Comparison of ENCODE assay signal across 8 cellular contexts in the genomic region with DNA sequence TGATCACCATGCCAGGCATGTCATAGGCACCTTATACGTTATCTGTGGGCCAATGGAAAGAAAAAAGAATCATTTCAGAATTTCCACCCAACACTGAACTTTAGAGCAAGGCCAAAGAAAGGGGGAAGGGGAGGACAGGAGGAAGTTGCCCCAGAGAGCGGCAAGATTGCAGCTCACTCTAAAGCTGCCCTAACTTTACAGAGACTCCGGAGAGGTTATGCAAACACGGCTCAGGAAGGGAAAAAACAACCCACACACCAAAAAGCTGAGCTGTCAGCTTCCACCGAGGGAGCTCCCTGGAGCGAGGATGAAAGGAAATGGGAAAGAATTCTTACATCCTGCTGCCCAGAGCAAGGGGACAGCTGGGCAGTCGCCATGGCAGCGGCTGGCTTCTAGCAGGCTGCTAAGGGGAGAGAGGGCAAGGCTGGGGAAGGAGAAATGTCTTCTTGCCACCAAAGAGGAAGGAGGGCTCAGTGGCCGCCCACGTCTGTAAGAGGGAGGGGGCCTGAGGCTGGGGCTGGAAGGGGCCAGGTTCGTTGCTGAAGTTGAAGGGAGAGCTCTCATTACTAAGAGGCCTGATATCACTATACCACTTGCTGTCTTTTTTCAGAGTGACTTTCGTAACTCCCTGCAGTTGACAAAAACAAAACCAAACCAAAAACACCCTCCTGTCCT. TPM values are rescaled to one million over a fixed set of nuclear protein-coding genes. Genes with fewer than 3 reads are reported as not detected.
DNase-seq lines count a peak whose midpoint lies in the region; ATAC-seq and TF ChIP-seq lines count a peak whose summit lies in the region.

No MANE protein-coding gene starts in this region.

- ATAC-seq in GM21619 (IDR thresholded peaks at IDR 0.05; ENCODE audit: unreplicated experiment) (peak; percentile 29), HG03039 (IDR thresholded peaks at IDR 0.05; ENCODE audit: unreplicated experiment) (no peak)

- no peaks in the 10 kb centered on the region for H3K9me3 ChIP-seq in CD8-positive, alpha-beta memory T cell (ENCODE audit: low read length)
- H3K9me3 ChIP-seq in NT2/D1 (ENCODE audit: insufficient read depth, low read length), result no peaks in the 10 kb centered on the region
- no peaks in the 10 kb centered on the region for H3K9me3 ChIP-seq in thymus (ENCODE audit: control insufficient read depth)

- H3K27me3 ChIP-seq in CD8-positive, alpha-beta memory T cell (ENCODE audit: insufficient read depth, low read length, poor library complexity, severe bottlenecking), result no peaks in the 10 kb centered on the region
- H3K27me3 ChIP-seq in NT2/D1 (ENCODE audit: insufficient read depth, insufficient read length) (no peaks in the 10 kb centered on the region), thymus (ENCODE audit: control insufficient read depth, insufficient read depth) (no peaks in the 10 kb centered on the region)

- H3K27ac Mint-ChIP-seq in CD8-positive, alpha-beta memory T cell, result peak overlapping the region; percentile 92 to 100 (median 95)
- H3K27ac Mint-ChIP-seq in glutamatergic neuron (ENCODE audit: unreplicated experiment), result peak overlapping the region; percentile 70

- H3K4me1 ChIP-seq in CD8-positive, alpha-beta memory T cell (ENCODE audit: insufficient read depth, low read length), result peaks cover 90% of the 10 kb centered on the region
- H3K4me1 ChIP-seq in NT2/D1 (ENCODE audit: insufficient read depth, insufficient read length) (peaks cover 56% of the 10 kb centered on the region), thymus (ENCODE audit: control insufficient read depth, insufficient read depth, low read length) (peaks cover 6% of the 10 kb centered on the region)

- DNase-seq in CD8-positive, alpha-beta memory T cell, result peak in 2 of 5 donors; percentile 58 to 79
- DNase-seq in NT2/D1 (ENCODE audit: low read depth, low spot score) (peak; percentile 92), glutamatergic neuron (peak; percentile 64), nucleus accumbens (lab: John Stamatoyannopoulos, UW) (peak in 39 of 56 donors; percentile 13 to 73 (median 40))
- DNase-seq in activated naive CD4-positive, alpha-beta T cell treated with anti-CD3 and anti-CD28 coated beads, Interleukin-2, amount 50 U/mL, for 16 hours, result peak; percentile 77

- H3K27ac ChIP-seq in CD8-positive, alpha-beta memory T cell (ENCODE audit: low read depth, low read length), result peak overlapping the region; percentile 86
- peak overlapping the region; percentile 64 for H3K27ac ChIP-seq in thymus (ENCODE audit: low read depth)

- CTCF ChIA-PET in CD8-positive, alpha-beta memory T cell (lab: Charles Lee), result interaction anchor here (1.0 to 7.4 kb wide), 17 partner anchors 8 to 125 kb away, joined by 3 to 53 read pairs (median 6); no protein-coding TSS in a partner anchor

- no peaks in the 10 kb centered on the region for H3K9me3 Mint-ChIP-seq in CD8-positive, alpha-beta memory T cell
- H3K9me3 Mint-ChIP-seq in glutamatergic neuron (ENCODE audit: unreplicated experiment), result peaks cover 5% of the 10 kb centered on the region

- peak overlapping the region; percentile 54 for H3K4me3 ChIP-seq in CD8-positive, alpha-beta memory T cell (ENCODE audit: low read length)
- H3K4me3 ChIP-seq in NT2/D1 (ENCODE audit: insufficient read length, low read depth), result no peak overlapping the region
- peak overlapping the region; percentile 26 for H3K4me3 ChIP-seq in thymus (ENCODE audit: low read length)

- WGBS in thymus, result 7% methylated on average over 12 of the region's 12 CpGs

- no peaks in the 10 kb centered on the region for H3K36me3 ChIP-seq in CD8-positive, alpha-beta memory T cell (ENCODE audit: insufficient read depth, low read length)
- peaks cover 44% of the 10 kb centered on the region for H3K36me3 ChIP-seq in NT2/D1 (ENCODE audit: insufficient read depth, insufficient read length, low read length)
- no peaks in the 10 kb centered on the region for H3K36me3 ChIP-seq in thymus (ENCODE audit: control insufficient read depth, insufficient read depth)

- H3K4me3 Mint-ChIP-seq in CD8-positive, alpha-beta memory T cell, result peak overlapping the region; percentile 75 to 91 (median 84)
- H3K4me3 Mint-ChIP-seq in glutamatergic neuron (ENCODE audit: unreplicated experiment), result peak overlapping the region; percentile 81

- POLR2A ChIA-PET in CD8-positive, alpha-beta memory T cell (lab: Charles Lee), result interaction anchor here (0.6 to 7.6 kb wide), 13 partner anchors 8 to 95 kb away, joined by 3 to 82 read pairs (median 7); partner anchors contain the start of genes COTL1 and KLHL36

- H3K9ac ChIP-seq in NT2/D1 (ENCODE audit: insufficient read length, low read depth), result peak overlapping the region; percentile 57

- no peak for TF ChIP-seq CTCF in glutamatergic neuron (IDR thresholded peaks at IDR 0.05; ENCODE audit: partially characterized antibody, unreplicated experiment)

- peaks cover 0 to 39% (median 3%) of the 10 kb centered on the region in 3 donors for H3K36me3 Mint-ChIP-seq in CD8-positive, alpha-beta memory T cell
- H3K36me3 Mint-ChIP-seq in glutamatergic neuron (ENCODE audit: unreplicated experiment), result peaks cover 5% of the 10 kb centered on the region

- H3K4me1 Mint-ChIP-seq in CD8-positive, alpha-beta memory T cell, result peaks cover 84 to 96% (median 95%) of the 10 kb centered on the region in 3 donors
- peaks cover 62% of the 10 kb centered on the region for H3K4me1 Mint-ChIP-seq in glutamatergic neuron (ENCODE audit: low read depth, unreplicated experiment)

- H3K27me3 Mint-ChIP-seq in CD8-positive, alpha-beta memory T cell, result peaks cover 0 to 2% of the 10 kb centered on the region in 2 donors
- H3K27me3 Mint-ChIP-seq in glutamatergic neuron (ENCODE audit: unreplicated experiment), result peaks cover 12% of the 10 kb centered on the region

RNA-seq across cellular contexts. Expression of gene COTL1, which starts 18.2 kb away (rescaled TPM):
- 100 to 1,000 TPM; 373 to 388 TPM for total RNA-seq in CD8-positive, alpha-beta memory T cell
- polyA plus RNA-seq in CD8-positive, alpha-beta memory T cell, result 653 TPM
- total RNA-seq in glutamatergic neuron (ENCODE audit: unreplicated experiment), result 545 TPM
- polyA plus RNA-seq in thymus, result 145 TPM

RNA-seq across cellular contexts. Expression of gene KLHL36, which starts 48.6 kb away (rescaled TPM):
- 10 to 100 TPM; 39.7 to 41.2 TPM for total RNA-seq in CD8-positive, alpha-beta memory T cell
- polyA plus RNA-seq in CD8-positive, alpha-beta memory T cell, result 34.0 TPM
- total RNA-seq in glutamatergic neuron (ENCODE audit: unreplicated experiment), result 38.2 TPM
- 17.8 TPM for polyA plus RNA-seq in thymus
